In the genomic region with DNA sequence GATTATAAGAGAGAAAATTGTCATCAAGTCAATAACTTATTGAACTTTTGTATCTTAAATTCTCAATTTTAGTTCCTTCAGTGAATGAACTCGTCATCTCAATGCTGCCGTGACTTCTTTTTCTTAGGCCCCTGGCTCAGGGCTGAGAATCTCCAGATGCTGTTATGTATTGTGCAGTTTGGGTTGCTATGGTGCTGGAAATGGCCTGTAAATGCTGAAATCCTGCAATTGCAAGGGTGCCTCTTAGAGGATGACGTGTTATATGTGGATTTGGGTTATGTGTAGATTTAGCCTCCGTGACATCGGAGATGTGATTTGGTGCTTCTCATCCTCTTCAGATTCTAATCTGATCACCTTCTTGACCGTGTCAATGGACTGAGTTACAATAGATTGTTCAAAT, we compare ENCODE assay signal across 1 cellular context.
TF ChIP-seq lines count a peak whose summit lies in the region.

No MANE protein-coding gene starts in this region.

TF ChIP-seq in SK-N-SH, 30 proteins besides CTCF, POLR2A, EP300 and RAD21 (continued from another document):
- TF ChIP-seq, protein P1, sequence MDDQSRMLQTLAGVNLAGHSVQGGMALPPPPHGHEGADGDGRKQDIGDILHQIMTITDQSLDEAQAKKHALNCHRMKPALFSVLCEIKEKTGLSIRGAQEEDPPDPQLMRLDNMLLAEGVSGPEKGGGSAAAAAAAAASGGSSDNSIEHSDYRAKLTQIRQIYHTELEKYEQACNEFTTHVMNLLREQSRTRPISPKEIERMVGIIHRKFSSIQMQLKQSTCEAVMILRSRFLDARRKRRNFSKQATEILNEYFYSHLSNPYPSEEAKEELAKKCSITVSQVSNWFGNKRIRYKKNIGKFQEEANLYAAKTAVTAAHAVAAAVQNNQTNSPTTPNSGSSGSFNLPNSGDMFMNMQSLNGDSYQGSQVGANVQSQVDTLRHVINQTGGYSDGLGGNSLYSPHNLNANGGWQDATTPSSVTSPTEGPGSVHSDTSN (IDR thresholded peaks at IDR 0.05) = no peak
- TF ChIP-seq EZH2phosphoT487 (IDR thresholded peaks at IDR 0.05; ENCODE audit: borderline replicate concordance, low read depth) (no peak), MEF2A (IDR thresholded peaks at IDR 0.05; ENCODE audit: borderline replicate concordance, low read depth) (no peak), NRF1 (IDR thresholded peaks at IDR 0.05; ENCODE audit: low read depth, low read length) (no peak), ELF1 (IDR thresholded peaks at IDR 0.05) (no peak)
- TF ChIP-seq, protein P2, sequence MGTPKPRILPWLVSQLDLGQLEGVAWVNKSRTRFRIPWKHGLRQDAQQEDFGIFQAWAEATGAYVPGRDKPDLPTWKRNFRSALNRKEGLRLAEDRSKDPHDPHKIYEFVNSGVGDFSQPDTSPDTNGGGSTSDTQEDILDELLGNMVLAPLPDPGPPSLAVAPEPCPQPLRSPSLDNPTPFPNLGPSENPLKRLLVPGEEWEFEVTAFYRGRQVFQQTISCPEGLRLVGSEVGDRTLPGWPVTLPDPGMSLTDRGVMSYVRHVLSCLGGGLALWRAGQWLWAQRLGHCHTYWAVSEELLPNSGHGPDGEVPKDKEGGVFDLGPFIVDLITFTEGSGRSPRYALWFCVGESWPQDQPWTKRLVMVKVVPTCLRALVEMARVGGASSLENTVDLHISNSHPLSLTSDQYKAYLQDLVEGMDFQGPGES (IDR thresholded peaks at IDR 0.05; ENCODE audit: low read depth, low read length) = no peak
TF ChIP-seq in SK-N-SH: peak in this region for 0.
